In genomic region chr5:155943516-155944407, GRCh38 we compare ENCODE assay signal across 8 cellular contexts.
DNase-seq lines count a peak whose midpoint lies in the region; ATAC-seq and TF ChIP-seq lines count a peak whose summit lies in the region.

No MANE protein-coding gene starts in this region.

- no peaks in the 10 kb centered on the region for H3K9me3 ChIP-seq in HAP-1
- no peaks in the 10 kb centered on the region for H3K9me3 ChIP-seq in colonic mucosa
- no peaks in the 10 kb centered on the region for H3K9me3 ChIP-seq in left lung

- no peak overlapping the region for H3K27ac ChIP-seq in colonic mucosa
- H3K27ac ChIP-seq in left lung: no peak overlapping the region

- intact Hi-C loops in colonic mucosa (cut with DNase I): loop anchor here (5.0 kb wide), 1 partner anchor 879 kb away; no protein-coding TSS in a partner anchor
- intact Hi-C loops in left lung (cut with DNase I): no loop called here

- TF ChIP-seq CTCF in LNCaP clone FGC (IDR thresholded peaks at IDR 0.05; ENCODE audit: control insufficient read depth, extremely low read depth, insufficient read depth) (peak; percentile 88), colonic mucosa (IDR thresholded peaks at IDR 0.05) (peak; percentile 79), left lung (IDR thresholded peaks at IDR 0.05) (peak; percentile 42 to 69)

- H3K9ac ChIP-seq in colonic mucosa (ENCODE audit: low read depth in 2 of 2, low read length in 2 of 2): no peak overlapping the region

- peak; percentile 48 for DNase-seq in SIG-M5 treated with dmso at 0.1 percent for 504 hours (lab: John Stamatoyannopoulos, UW; ENCODE audit: unreplicated experiment)
- DNase-seq in SIG-M5 (lab: John Stamatoyannopoulos, UW): no peak
- DNase-seq in HAP-1 (ENCODE audit: low spot score in 2 of 2): peak; percentile 31 to 63
- DNase-seq in LNCaP clone FGC (ENCODE audit: low read depth): peak; percentile 17
- peak; percentile 33 for DNase-seq in SW480 (ENCODE audit: low spot score)
- DNase-seq in colonic mucosa: peak; percentile 36
- DNase-seq in left lung: no peak
- DNase-seq in stromal cell of bone marrow (ENCODE audit: low read depth): peak; percentile 37

- H3K4me3 ChIP-seq in HAP-1 (no peak overlapping the region), LNCaP clone FGC (ENCODE audit: low read depth, low read length) (no peak overlapping the region), colonic mucosa (no peak overlapping the region), left lung (no peak overlapping the region)

- in situ Hi-C loops in HAP-1 (cut with MboI; ENCODE audit: low sequenced_read_pairs): loop anchor here (10.0 kb wide), 1 partner anchor 871 kb away; no protein-coding TSS in a partner anchor

- H3K36me3 ChIP-seq in HAP-1 (replicated peaks): no peaks in the 10 kb centered on the region
- no peaks in the 10 kb centered on the region for H3K36me3 ChIP-seq in colonic mucosa
- no peaks in the 10 kb centered on the region for H3K36me3 ChIP-seq in left lung

- peak; percentile 85 for ATAC-seq in left lung

- no peaks in the 10 kb centered on the region for H3K27me3 ChIP-seq in HAP-1 (ENCODE audit: low read depth)
- H3K27me3 ChIP-seq in colonic mucosa: no peaks in the 10 kb centered on the region
- no peaks in the 10 kb centered on the region for H3K27me3 ChIP-seq in left lung

- H3K4me1 ChIP-seq in HAP-1 (no peaks in the 10 kb centered on the region), colonic mucosa (no peaks in the 10 kb centered on the region), left lung (no peaks in the 10 kb centered on the region)

Comparison
In these comparisons a context has a peak if more than half of its experiments do, and no peak if none do; other contexts are left out.
1. DNase-seq: peak in SIG-M5 treated with dmso at 0.1 percent for 504 hours (single experiment), HAP-1 (2 of 2), LNCaP clone FGC (single experiment), SW480 (single experiment), colonic mucosa (single experiment) and stromal cell of bone marrow (single experiment); none in SIG-M5 (single experiment) and left lung (0 of 2).
2. Peak in every context shown above with its lines, with median percentiles within 50 percentile points of each other: CTCF ChIP-seq.